In the genomic region with DNA sequence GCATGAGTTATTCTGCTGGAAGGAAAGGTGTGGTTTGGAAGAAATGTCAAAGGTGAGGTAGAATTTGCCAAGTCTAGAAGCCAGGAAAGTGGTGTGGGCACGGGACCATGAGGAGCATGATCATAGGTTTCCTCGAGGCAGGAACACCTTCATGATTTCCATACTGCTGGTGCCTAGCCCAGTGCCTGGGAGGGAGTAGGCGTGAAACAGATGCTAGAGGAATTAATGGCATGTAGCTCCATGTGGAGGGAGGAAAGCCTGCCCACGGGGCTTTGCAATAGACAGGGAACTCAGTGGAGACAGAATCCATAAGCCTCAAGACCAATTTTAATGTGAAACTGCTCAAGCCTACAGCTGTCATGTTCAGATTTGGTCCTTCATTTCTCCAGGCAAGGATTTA, we compare ENCODE assay signal across 24 cellular contexts.
"Had no signal": no experiment of that assay in that cellular context is flagged by ENCODE, and none has a peak within 500 bp of the region (broad histone marks: within the 10 kb centered on the region; RNA-seq: fewer than 3 reads in every experiment).

No MANE protein-coding gene starts in this region.

- DNase-seq: activated CD4-positive, alpha-beta T cell treated with anti-CD3 and anti-CD28 coated beads for 4 hours; activated CD4-positive, alpha-beta T cell treated with anti-CD3 and anti-CD28 coated beads, Interleukin-2, amount 50 U/mL, for 4 hours; activated effector memory CD4-positive, alpha-beta T cell treated with anti-CD3 and anti-CD28 coated beads, Interleukin-2, amount 50 U/mL, for 16 hours; activated naive CD4-positive, alpha-beta T cell treated with anti-CD3 and anti-CD28 coated beads for 36 hours; activated naive CD8-positive, alpha-beta T cell treated with anti-CD3 and anti-CD28 coated beads for 36 hours; activated T-cell treated with anti-CD3 and anti-CD28 coated beads for 4 hours; aorta; cortex of kidney; foreskin fibroblast; heart right ventricle; kidney glomerular epithelial cell; lower lobe of right lung; mesenchymal stem cell; natural killer cell; right lobe of liver; stimulated activated CD4-positive, alpha-beta T cell treated with anti-CD3 and anti-CD28 coated beads, Interleukin-2, amount 100 ng/mL, for 48 hours; stimulated activated naive CD4-positive, alpha-beta T cell treated with Interleukin-2 at 50 U/mL for 16 hours; testis; transverse colon had no signal

- H3K27ac ChIP-seq: adrenal gland, cardiac muscle cell, heart right ventricle, lower lobe of right lung, neural progenitor cell, right lobe of liver, testis, transverse colon had no signal

- H3K4me3 ChIP-seq: adrenal gland, cardiac muscle cell, heart right ventricle, lower lobe of right lung, neural progenitor cell, right lobe of liver, testis, transverse colon had no signal

- H3K27me3 ChIP-seq: adrenal gland, cardiac muscle cell, heart right ventricle, neural progenitor cell, right lobe of liver, testis, transverse colon had no signal

- FAIRE-seq: endothelial cell of umbilical vein, urothelium cell line had no signal
